ENCODE assay signal across 10 cellular contexts in genomic region chr9:16417101-16417500, GRCh38.
A peak's percentile ranks its signal among the peaks of the same experiment; 100 is the strongest.
DNase-seq lines count a peak whose midpoint lies in the region; ATAC-seq, FAIRE-seq and TF ChIP-seq lines count a peak whose summit lies in the region.
"Had no signal": no experiment of that assay in that cellular context is flagged by ENCODE, and none has a peak within 500 bp of the region (broad histone marks: within the 10 kb centered on the region; RNA-seq: fewer than 3 reads in every experiment).

No MANE protein-coding gene starts in this region.

- no peak overlapping the region for H3K4me3 Mint-ChIP-seq in stimulated activated naive B cell treated with anti-CD40 and anti-IgM and Interleukin-4, amounts not matched to agents 10 μg/mL and 1 μg/mL and 100 μg/mL, for 72 hours
- H3K4me3 Mint-ChIP-seq: CD4-positive, CD25-positive, alpha-beta regulatory T cell had no signal

- FAIRE-seq in keratinocyte (lab: Jason Lieb, UNC) = peak; percentile 26

- peaks cover 0 to 3% of the 10 kb centered on the region in 2 donors for H3K9me3 Mint-ChIP-seq in stimulated activated naive B cell treated with anti-CD40 and anti-IgM and Interleukin-4, amounts not matched to agents 10 μg/mL and 1 μg/mL and 100 μg/mL, for 72 hours

- ATAC-seq in right cardiac atrium = no peak
- no peak for ATAC-seq in stimulated activated naive B cell treated with anti-CD40 and anti-IgM and Interleukin-4, amounts not matched to agents 10 μg/mL and 1 μg/mL and 100 μg/mL, for 72 hours (replicated peaks)

- H3K9me1 ChIP-seq in keratinocyte (ENCODE audit: control insufficient read depth, extremely low read depth, insufficient read depth, low read length) = no peaks in the 10 kb centered on the region

- H3K4me1 ChIP-seq in left ventricle myocardium inferior (peaks cover 14% of the 10 kb centered on the region), right cardiac atrium (ENCODE audit: control insufficient read depth, insufficient read depth, low read length) (no peaks in the 10 kb centered on the region), keratinocyte (ENCODE audit: control insufficient read depth, extremely low read depth, insufficient read depth, low read length) (no peaks in the 10 kb centered on the region)

- H2AFZ ChIP-seq in keratinocyte (ENCODE audit: control insufficient read depth, low read length) = no peak overlapping the region

- no peak overlapping the region for H3K27ac Mint-ChIP-seq in stimulated activated naive B cell treated with anti-CD40 and anti-IgM and Interleukin-4, amounts not matched to agents 10 μg/mL and 1 μg/mL and 100 μg/mL, for 72 hours
- H3K27ac Mint-ChIP-seq: CD4-positive, CD25-positive, alpha-beta regulatory T cell had no signal

- TF ChIP-seq CTCF in left ventricle myocardium inferior (IDR thresholded peaks at IDR 0.05; ENCODE audit: borderline replicate concordance) = no peak
- TF ChIP-seq CTCF in keratinocyte (optimal IDR thresholded peaks at IDR 0.05 in 1 of 3, IDR thresholded peaks at IDR 0.05 in 1 of 3, conservative IDR thresholded peaks at IDR 0.05 in 1 of 3; ENCODE audit: extremely low read depth in 1 of 3, insufficient read depth in 2 of 3, low read length in 3 of 3) = no peak

- H3K27me3 ChIP-seq in left ventricle myocardium inferior (ENCODE audit: low read depth) (peaks cover 26% of the 10 kb centered on the region), right cardiac atrium (ENCODE audit: control insufficient read depth, insufficient read depth) (no peaks in the 10 kb centered on the region), keratinocyte (ENCODE audit: control insufficient read depth, extremely low read depth, insufficient read depth, low read length) (no peaks in the 10 kb centered on the region)

- intact Hi-C loops in left ventricle myocardium inferior (cut with micrococcal nuclease) (no loop called here), right cardiac atrium (cut with DNase I) (no loop called here)

- H3K4me3 ChIP-seq in left ventricle myocardium inferior = no peak overlapping the region
- H3K4me3 ChIP-seq in right cardiac atrium (ENCODE audit: low read length) = no peak overlapping the region
- H3K4me3 ChIP-seq in keratinocyte (ENCODE audit: control insufficient read depth in 2 of 3, extremely low read depth in 1 of 3, insufficient read depth in 2 of 3, low read depth in 1 of 3, low read length in 3 of 3) = no peak overlapping the region

- H3K36me3 ChIP-seq in left ventricle myocardium inferior (no peaks in the 10 kb centered on the region), keratinocyte (ENCODE audit: control insufficient read depth in 2 of 2, extremely low read depth in 1 of 2, insufficient read depth in 2 of 2, low read length in 2 of 2) (no peaks in the 10 kb centered on the region)
- H3K36me3 ChIP-seq: WERI-Rb-1 had no signal

- no peaks in the 10 kb centered on the region for H3K4me1 Mint-ChIP-seq in stimulated activated naive B cell treated with anti-CD40 and anti-IgM and Interleukin-4, amounts not matched to agents 10 μg/mL and 1 μg/mL and 100 μg/mL, for 72 hours
- H3K4me1 Mint-ChIP-seq: CD4-positive, CD25-positive, alpha-beta regulatory T cell had no signal

- peak overlapping the region; percentile 43 for H3K27ac ChIP-seq in left ventricle myocardium inferior (replicated peaks)
- no peak overlapping the region for H3K27ac ChIP-seq in right cardiac atrium (ENCODE audit: low read length)
- H3K27ac ChIP-seq in keratinocyte (ENCODE audit: control insufficient read depth, insufficient read depth, low read length) = no peak overlapping the region
- H3K27ac ChIP-seq: WERI-Rb-1 had no signal

- H3K4me2 ChIP-seq in keratinocyte (ENCODE audit: control insufficient read depth, extremely low read depth, insufficient read depth, low read depth, low read length) = no peak overlapping the region

- H3K79me2 ChIP-seq in keratinocyte (ENCODE audit: control insufficient read depth, insufficient read depth, low read length) = no peaks in the 10 kb centered on the region

- dilution Hi-C loops in keratinocyte (cut with MboI; ENCODE audit: extremely low pct_ligation_motif_present, low sequenced_read_pairs) = no loop called here

- WGBS in right cardiac atrium = 51% methylated on average over 3 of the region's 3 CpGs

- no peaks in the 10 kb centered on the region for H3K36me3 Mint-ChIP-seq in stimulated activated naive B cell treated with anti-CD40 and anti-IgM and Interleukin-4, amounts not matched to agents 10 μg/mL and 1 μg/mL and 100 μg/mL, for 72 hours
- H3K36me3 Mint-ChIP-seq: CD4-positive, CD25-positive, alpha-beta regulatory T cell had no signal

- H3K9me3 ChIP-seq in left ventricle myocardium inferior (replicated peaks) (no peaks in the 10 kb centered on the region), right cardiac atrium (ENCODE audit: control insufficient read depth, low read length) (no peaks in the 10 kb centered on the region), keratinocyte (ENCODE audit: control insufficient read depth, low read depth, low read length) (no peaks in the 10 kb centered on the region)

- H3K9ac ChIP-seq in keratinocyte (ENCODE audit: control insufficient read depth, extremely low read depth, insufficient read depth, low read length) = no peak overlapping the region

- no peak for DNase-seq in left ventricle myocardium inferior
- no peak for DNase-seq in right cardiac atrium
- DNase-seq in T1000 (lab: John Stamatoyannopoulos, UW) = peak; percentile 19
- no peak for DNase-seq in keratinocyte (ENCODE audit: low read depth, low spot score)
- DNase-seq in stimulated activated naive B cell treated with anti-CD40 and anti-IgM and Interleukin-4, amounts not matched to agents 10 μg/mL and 1 μg/mL and 100 μg/mL, for 72 hours = no peak
- no peak for DNase-seq in cerebellum (ENCODE audit: low spot score)
- DNase-seq in NK-92 treated with Interleukin-12 subunit alpha and Interleukin-12 subunit beta, amount 100 ng/mL, for 24 hours (lab: John Stamatoyannopoulos, UW) = no peak
- DNase-seq in DMS 273 (lab: John Stamatoyannopoulos, UW; ENCODE audit: unreplicated experiment) = no peak
- DNase-seq: CD4-positive, CD25-positive, alpha-beta regulatory T cell; WERI-Rb-1 had no signal

- no peaks in the 10 kb centered on the region for H4K20me1 ChIP-seq in keratinocyte (ENCODE audit: control insufficient read depth, extremely low read depth, insufficient read depth, low read length)

- no peaks in the 10 kb centered on the region for H3K27me3 Mint-ChIP-seq in stimulated activated naive B cell treated with anti-CD40 and anti-IgM and Interleukin-4, amounts not matched to agents 10 μg/mL and 1 μg/mL and 100 μg/mL, for 72 hours
- H3K27me3 Mint-ChIP-seq: CD4-positive, CD25-positive, alpha-beta regulatory T cell had no signal
